1 cellular context compared by ENCODE assay signal in the genomic region with DNA sequence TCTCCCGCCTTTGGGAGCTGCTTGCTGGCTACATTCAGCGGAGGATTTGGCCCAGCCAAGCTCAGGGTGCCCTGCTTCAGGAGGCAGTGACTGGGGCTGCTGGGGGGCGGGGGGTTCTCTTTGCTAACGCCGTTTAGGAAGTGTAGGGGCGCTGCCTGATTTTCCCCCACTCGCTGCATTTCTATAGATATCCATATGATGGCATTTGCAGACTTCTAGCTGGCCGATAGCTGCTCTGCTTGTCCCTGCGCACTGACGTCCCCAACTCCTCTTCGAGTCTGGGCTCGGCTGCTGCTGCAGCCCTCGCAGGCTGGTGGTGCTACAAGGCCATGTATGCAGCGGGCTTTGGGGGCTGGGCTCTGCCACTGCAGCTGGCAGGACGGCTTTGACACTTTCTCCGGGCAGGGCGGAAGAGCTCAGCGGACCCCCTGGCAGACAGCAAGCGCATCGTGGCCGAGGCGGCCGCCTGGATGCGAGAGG.
TF ChIP-seq lines count a peak whose summit lies in the region.

No MANE protein-coding gene starts in this region.

TF ChIP-seq in SK-N-SH, 30 proteins besides CTCF, POLR2A, EP300 and RAD21 (continued from another document):
- TF ChIP-seq REST (IDR thresholded peaks at IDR 0.05; ENCODE audit: low read depth, low read length) = no peak
